12 cellular contexts compared by ENCODE assay signal in the genomic region with DNA sequence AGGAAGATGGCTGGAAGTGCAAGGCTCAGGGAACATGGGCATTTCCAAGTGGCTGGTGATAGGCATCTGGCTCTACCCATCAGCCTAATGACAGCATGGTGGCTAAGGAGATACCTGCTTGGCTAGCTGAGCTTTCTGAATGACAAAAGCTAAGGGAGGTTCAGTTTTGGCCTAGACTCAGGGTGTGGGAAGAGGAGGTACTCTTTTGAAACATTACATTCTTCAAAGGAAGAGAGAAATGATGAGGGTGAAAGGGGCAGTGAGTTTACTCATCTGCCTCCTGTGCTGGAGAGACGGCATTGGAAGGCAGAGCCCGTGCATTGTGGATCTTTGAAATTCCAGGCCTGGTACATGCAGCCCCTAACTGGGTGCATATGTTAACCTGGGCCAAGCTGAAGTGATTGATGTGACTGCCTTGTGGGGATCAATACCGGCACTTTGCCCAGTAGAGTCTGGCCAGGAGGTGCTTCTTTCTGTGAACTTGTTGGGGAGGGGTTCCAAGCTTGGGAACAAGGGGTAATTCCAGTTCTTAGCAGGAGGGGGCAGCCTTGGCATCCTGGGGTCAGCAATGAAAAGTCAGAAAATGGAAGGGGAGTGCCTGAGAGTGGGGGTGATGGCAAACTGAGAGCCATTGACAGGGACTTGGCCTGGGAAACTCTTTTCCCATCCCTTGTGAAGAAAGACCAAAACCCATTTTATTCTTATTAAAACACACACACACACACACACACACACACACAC.
DNase-seq lines count a peak whose midpoint lies in the region; ATAC-seq and TF ChIP-seq lines count a peak whose summit lies in the region.
"Had no signal": no experiment of that assay in that cellular context is flagged by ENCODE, and none has a peak within 500 bp of the region (broad histone marks: within the 10 kb centered on the region; RNA-seq: fewer than 3 reads in every experiment).

No MANE protein-coding gene starts in this region.

- no peak for TF ChIP-seq CTCF in activated CD8-positive, alpha-beta T cell treated with anti-CD3 and anti-CD28 coated beads for 36 hours (IDR thresholded peaks at IDR 0.05)
- TF ChIP-seq CTCF in HL-60 (IDR thresholded peaks at IDR 0.05; ENCODE audit: insufficient read depth, low read length) (peak; percentile 5), progenitor cell of endocrine pancreas (IDR thresholded peaks at IDR 0.05; ENCODE audit: unreplicated experiment) (peak; percentile 42), uterus (IDR thresholded peaks at IDR 0.05) (no peak)

- H3K27me3 ChIP-seq in HL-60 (ENCODE audit: insufficient read depth, poor library complexity, severe bottlenecking) (no peaks in the 10 kb centered on the region), uterus (no peaks in the 10 kb centered on the region)

- no peaks in the 10 kb centered on the region for H3K4me1 ChIP-seq in uterus

- no peak overlapping the region for H3K27ac Mint-ChIP-seq in activated CD8-positive, alpha-beta T cell treated with anti-CD3 and anti-CD28 coated beads for 36 hours
- no peak overlapping the region for H3K27ac Mint-ChIP-seq in activated CD8-positive, alpha-beta T cell treated with anti-CD3 and anti-CD28 coated beads, Interleukin-2, amount 10 ng/mL, durations not matched to agents 7 days and 5 days
- no peak overlapping the region for H3K27ac Mint-ChIP-seq in activated T-helper 17 cell treated with anti-CD3 and anti-CD28 coated beads, Interleukin-2, amount 50 U/mL, for 72 hours
- no peak overlapping the region for H3K27ac Mint-ChIP-seq in progenitor cell of endocrine pancreas

- no peaks in the 10 kb centered on the region for H3K9me3 Mint-ChIP-seq in activated CD8-positive, alpha-beta T cell treated with anti-CD3 and anti-CD28 coated beads for 36 hours
- H3K9me3 Mint-ChIP-seq in activated CD8-positive, alpha-beta T cell treated with anti-CD3 and anti-CD28 coated beads, Interleukin-2, amount 10 ng/mL, durations not matched to agents 7 days and 5 days (ENCODE audit: insufficient read depth): no peaks in the 10 kb centered on the region
- H3K9me3 Mint-ChIP-seq in activated T-helper 17 cell treated with anti-CD3 and anti-CD28 coated beads, Interleukin-2, amount 50 U/mL, for 72 hours: no peaks in the 10 kb centered on the region
- no peaks in the 10 kb centered on the region for H3K9me3 Mint-ChIP-seq in progenitor cell of endocrine pancreas (ENCODE audit: low read depth)

- POLR2A ChIA-PET in activated CD8-positive, alpha-beta T cell treated with anti-CD3 and anti-CD28 coated beads for 36 hours (lab: Charles Lee): no interaction called here
- POLR2A ChIA-PET in activated CD8-positive, alpha-beta T cell treated with anti-CD3 and anti-CD28 coated beads, Interleukin-2, amount 10 ng/mL, durations not matched to agents 7 days and 5 days (lab: Charles Lee): no interaction called here

- H3K36me3 ChIP-seq in uterus: no peaks in the 10 kb centered on the region

- peak; percentile 26 for DNase-seq in activated CD8-positive, alpha-beta T cell treated with anti-CD3 and anti-CD28 coated beads for 36 hours
- no peak for DNase-seq in activated CD8-positive, alpha-beta T cell treated with anti-CD3 and anti-CD28 coated beads, Interleukin-2, amount 10 ng/mL, durations not matched to agents 7 days and 5 days
- DNase-seq in HL-60 (ENCODE audit: low read depth in 1 of 2, low spot score in 1 of 2) (no peak), progenitor cell of endocrine pancreas (ENCODE audit: low spot score, unreplicated experiment) (no peak), DMS114 treated with DMSO at 0.1 percent for 48 hours (lab: John Stamatoyannopoulos, UW; ENCODE audit: unreplicated experiment) (no peak), KG1 (lab: John Stamatoyannopoulos, UW) (no peak), uterus (no peak)
- DNase-seq: activated CD4-positive, CD25-positive, alpha-beta regulatory T cell treated with anti-CD3 and anti-CD28 coated beads, Interleukin-2, amount 50 U/mL, for 72 hours; left colon; MV-4-11 had no signal

- H3K4me3 Mint-ChIP-seq in activated CD8-positive, alpha-beta T cell treated with anti-CD3 and anti-CD28 coated beads for 36 hours: no peak overlapping the region
- no peak overlapping the region for H3K4me3 Mint-ChIP-seq in activated CD8-positive, alpha-beta T cell treated with anti-CD3 and anti-CD28 coated beads, Interleukin-2, amount 10 ng/mL, durations not matched to agents 7 days and 5 days
- H3K4me3 Mint-ChIP-seq in activated T-helper 17 cell treated with anti-CD3 and anti-CD28 coated beads, Interleukin-2, amount 50 U/mL, for 72 hours: no peak overlapping the region
- H3K4me3 Mint-ChIP-seq in progenitor cell of endocrine pancreas (ENCODE audit: low read depth): no peak overlapping the region

- peaks cover 20% of the 10 kb centered on the region for H3K4me1 Mint-ChIP-seq in activated CD8-positive, alpha-beta T cell treated with anti-CD3 and anti-CD28 coated beads for 36 hours (ENCODE audit: low read depth)
- H3K4me1 Mint-ChIP-seq in activated CD8-positive, alpha-beta T cell treated with anti-CD3 and anti-CD28 coated beads, Interleukin-2, amount 10 ng/mL, durations not matched to agents 7 days and 5 days (ENCODE audit: low read depth): peaks cover 18% of the 10 kb centered on the region
- peaks cover 11% of the 10 kb centered on the region for H3K4me1 Mint-ChIP-seq in activated T-helper 17 cell treated with anti-CD3 and anti-CD28 coated beads, Interleukin-2, amount 50 U/mL, for 72 hours
- peaks cover 1% of the 10 kb centered on the region for H3K4me1 Mint-ChIP-seq in progenitor cell of endocrine pancreas (ENCODE audit: low read depth)

- no peak for ATAC-seq in activated CD8-positive, alpha-beta T cell treated with anti-CD3 and anti-CD28 coated beads for 36 hours
- ATAC-seq in activated CD8-positive, alpha-beta T cell treated with anti-CD3 and anti-CD28 coated beads, Interleukin-2, amount 10 ng/mL, durations not matched to agents 7 days and 5 days: no peak
- ATAC-seq in activated T-helper 17 cell treated with anti-CD3 and anti-CD28 coated beads, Interleukin-2, amount 50 U/mL, for 72 hours (replicated peaks): peak; percentile 23
- ATAC-seq: left colon had no signal

- CTCF ChIA-PET in activated CD8-positive, alpha-beta T cell treated with anti-CD3 and anti-CD28 coated beads for 36 hours (lab: Charles Lee): interaction anchor here (0.7 to 2.2 kb wide), 5 partner anchors 8 to 276 kb away, joined by 3 to 7 read pairs (median 3); no protein-coding TSS in a partner anchor
- CTCF ChIA-PET in activated CD8-positive, alpha-beta T cell treated with anti-CD3 and anti-CD28 coated beads, Interleukin-2, amount 10 ng/mL, durations not matched to agents 7 days and 5 days (lab: Charles Lee): interaction anchor here (1.1 to 1.5 kb wide), 4 partner anchors 10 to 50 kb away, joined by 3 to 4 read pairs (median 3); no protein-coding TSS in a partner anchor

- intact Hi-C loops in activated CD8-positive, alpha-beta T cell treated with anti-CD3 and anti-CD28 coated beads for 36 hours (cut with micrococcal nuclease): no loop called here
- intact Hi-C loops in uterus (cut with DNase I; ENCODE audit: low total_unique reads): no loop called here

- no peak for TF ChIP-seq POLR2A in uterus (IDR thresholded peaks at IDR 0.05)

- no peaks in the 10 kb centered on the region for H3K9me3 ChIP-seq in uterus

- no peak overlapping the region for H3K4me3 ChIP-seq in HL-60 (replicated peaks; ENCODE audit: insufficient read depth, low read length)
- H3K4me3 ChIP-seq in uterus: no peak overlapping the region
- H3K4me3 ChIP-seq: skin epidermis had no signal

- H3K36me3 Mint-ChIP-seq in activated CD8-positive, alpha-beta T cell treated with anti-CD3 and anti-CD28 coated beads for 36 hours (ENCODE audit: low read depth): no peaks in the 10 kb centered on the region
- H3K36me3 Mint-ChIP-seq in activated CD8-positive, alpha-beta T cell treated with anti-CD3 and anti-CD28 coated beads, Interleukin-2, amount 10 ng/mL, durations not matched to agents 7 days and 5 days (ENCODE audit: low read depth): no peaks in the 10 kb centered on the region
- H3K36me3 Mint-ChIP-seq in activated T-helper 17 cell treated with anti-CD3 and anti-CD28 coated beads, Interleukin-2, amount 50 U/mL, for 72 hours (ENCODE audit: low read depth): no peaks in the 10 kb centered on the region
- no peaks in the 10 kb centered on the region for H3K36me3 Mint-ChIP-seq in progenitor cell of endocrine pancreas (ENCODE audit: insufficient read depth)

- peaks cover 12% of the 10 kb centered on the region for H3K27me3 Mint-ChIP-seq in activated CD8-positive, alpha-beta T cell treated with anti-CD3 and anti-CD28 coated beads for 36 hours
- H3K27me3 Mint-ChIP-seq in activated CD8-positive, alpha-beta T cell treated with anti-CD3 and anti-CD28 coated beads, Interleukin-2, amount 10 ng/mL, durations not matched to agents 7 days and 5 days (ENCODE audit: low read depth): peaks cover 4% of the 10 kb centered on the region
- H3K27me3 Mint-ChIP-seq in activated T-helper 17 cell treated with anti-CD3 and anti-CD28 coated beads, Interleukin-2, amount 50 U/mL, for 72 hours: peaks cover 23% of the 10 kb centered on the region
- H3K27me3 Mint-ChIP-seq in progenitor cell of endocrine pancreas: no peaks in the 10 kb centered on the region

- H3K27ac ChIP-seq in HL-60 (replicated peaks): no peak overlapping the region
- H3K27ac ChIP-seq in uterus: no peak overlapping the region
- H3K27ac ChIP-seq: skin epidermis had no signal

Comparison
In these comparisons a context has a peak if more than half of its experiments do, and no peak if none do; other contexts are left out.
1. CTCF ChIP-seq: peak in HL-60 (single experiment) and progenitor cell of endocrine pancreas (single experiment); none in activated CD8-positive, alpha-beta T cell treated with anti-CD3 and anti-CD28 coated beads for 36 hours (single experiment) and uterus (0 of 4).